In genomic region chr6:30685977-30686907, GRCh38 we compare ENCODE assay signal across 8 cellular contexts. TPM values are rescaled to one million over a fixed set of nuclear protein-coding genes. Genes with fewer than 3 reads are reported as not detected.
DNase-seq lines count a peak whose midpoint lies in the region; ATAC-seq and TF ChIP-seq lines count a peak whose summit lies in the region.

TSS of gene PPP1R18 (minus strand) at chr6:30686645. CDS start at chr6:30686018, 627 bp downstream.

- H3K36me3 ChIP-seq in HCT116 (ENCODE audit: control insufficient read depth in 1 of 2, insufficient read depth in 2 of 2, low read length in 2 of 2) (no peaks in the 10 kb centered on the region), neutrophil (peaks cover 11% of the 10 kb centered on the region), subcutaneous abdominal adipose tissue (ENCODE audit: control insufficient read depth in 5 of 5, insufficient read depth in 5 of 5, low read length in 5 of 5) (peaks cover 0 to 7% (median 0%) of the 10 kb centered on the region in 5 donors)

- H3K9me3 Mint-ChIP-seq in CD14-positive monocyte, result no peaks in the 10 kb centered on the region

- H3K9me2 ChIP-seq in HCT116 (ENCODE audit: insufficient read depth), result no peaks in the 10 kb centered on the region

- H3K79me2 ChIP-seq in HCT116 (ENCODE audit: insufficient read depth, low read length), result peaks cover 50% of the 10 kb centered on the region

- TF ChIP-seq POLR2A in HCT116 (IDR thresholded peaks at IDR 0.05; ENCODE audit: borderline replicate concordance, extremely low read depth, insufficient read depth, insufficient read length), result no peak

- H3K27me3 ChIP-seq in HCT116 (ENCODE audit: insufficient read depth, low read length), result no peaks in the 10 kb centered on the region
- no peaks in the 10 kb centered on the region for H3K27me3 ChIP-seq in foreskin keratinocyte
- no peaks in the 10 kb centered on the region for H3K27me3 ChIP-seq in neutrophil
- H3K27me3 ChIP-seq in subcutaneous abdominal adipose tissue (ENCODE audit: control insufficient read depth in 5 of 5, insufficient read depth in 4 of 5, low read length in 5 of 5), result peaks cover 0 to 9% (median 0%) of the 10 kb centered on the region in 5 donors

- CTCF ChIA-PET in HCT116 (lab: Charles Lee), result no interaction called here

- H3K36me3 Mint-ChIP-seq in CD14-positive monocyte, result peaks cover 25 to 37% of the 10 kb centered on the region in 2 donors

- POLR2A ChIA-PET in HCT116 (lab: Charles Lee), result no interaction called here

- H3K9ac ChIP-seq in HCT116 (ENCODE audit: low read length), result peak within 1 kb of the TSS; percentile 95
- peak within 1 kb of the TSS; percentile 94 to 99 (median 97) for H3K9ac ChIP-seq in subcutaneous abdominal adipose tissue (ENCODE audit: low read length in 5 of 5)

- H3K27me3 Mint-ChIP-seq in CD14-positive monocyte (ENCODE audit: low read depth in 3 of 3), result peaks cover 0 to 6% (median 0%) of the 10 kb centered on the region in 3 donors

- ATAC-seq in HCT116 (peak; percentile 29), foreskin keratinocyte (peak; percentile 6), HG03521 (IDR thresholded peaks at IDR 0.05; ENCODE audit: unreplicated experiment) (no peak)

- BruUV-seq in HCT116 (replicated peaks; lab: Mats Ljungman, UMichigan), result TSS peak; percentile 53

- DNase-seq in CD14-positive monocyte (ENCODE audit: low spot score) (peak; percentile 81), HCT116 (ENCODE audit: low read depth, low spot score) (no peak), RKO (ENCODE audit: low spot score) (peak; percentile 68), foreskin keratinocyte (peak; percentile 16 to 60)
- peak; percentile 96 for DNase-seq in activated effector memory CD4-positive, alpha-beta T cell treated with anti-CD3 and anti-CD28 coated beads, Interleukin-2, amount 50 U/mL, for 16 hours

- H3K9me3 ChIP-seq in HCT116 (ENCODE audit: control insufficient read depth in 1 of 2, insufficient read depth in 1 of 2, low read depth in 1 of 2, low read length in 2 of 2) (no peaks in the 10 kb centered on the region), neutrophil (no peaks in the 10 kb centered on the region), subcutaneous abdominal adipose tissue (ENCODE audit: control insufficient read depth in 5 of 5, low read length in 5 of 5) (no peaks in the 10 kb centered on the region)

- RAD21 ChIA-PET in HCT116 (lab: Charles Lee; ENCODE audit: low non-redundant PET in 1 of 2, low total read pairs in 2 of 2, uncharacterized antibody in 2 of 2, unreplicated experiment in 2 of 2), result no interaction called here

- H3K27ac ChIP-seq in HCT116 (ENCODE audit: low read depth, low read length), result peak within 1 kb of the TSS; percentile 98
- peak within 1 kb of the TSS; percentile 96 for H3K27ac ChIP-seq in foreskin keratinocyte
- H3K27ac ChIP-seq in neutrophil, result peak within 1 kb of the TSS; percentile 95
- peak within 1 kb of the TSS; percentile 100 for H3K27ac ChIP-seq in subcutaneous abdominal adipose tissue (ENCODE audit: low read depth, low read length)

- intact Hi-C loops in CD14-positive monocyte (cut with micrococcal nuclease), result loop anchor here in 1 of 2 donors (2.0 kb wide), 1 partner anchor 35 kb away; the partner anchor contains the start of gene TUBB
- intact Hi-C loops in HCT116 (cut with micrococcal nuclease), result loop anchor here (2.0 kb wide), 1 partner anchor 35 kb away; the partner anchor contains the start of gene TUBB

- H3K27ac Mint-ChIP-seq in CD14-positive monocyte, result peak within 1 kb of the TSS; percentile 93 to 99 (median 97)

- H3K4me3 ChIP-seq in HCT116 (replicated peaks in 1 of 2; ENCODE audit: low read depth in 1 of 2, low read length in 2 of 2) (peak within 1 kb of the TSS; percentile 87 to 98), neutrophil (ENCODE audit: low read depth in 1 of 2, low read length in 1 of 2) (peak within 1 kb of the TSS; percentile 95 to 100), subcutaneous abdominal adipose tissue (ENCODE audit: low read depth in 1 of 5, low read length in 5 of 5) (peak within 1 kb of the TSS; percentile 75 to 97 (median 85))

- H3K4me3 Mint-ChIP-seq in CD14-positive monocyte, result peak within 1 kb of the TSS; percentile 94 to 99

- no peak for TF ChIP-seq RAD21 in HCT116 (IDR thresholded peaks at IDR 0.05; ENCODE audit: low read depth)

- peak within 1 kb of the TSS; percentile 98 for H3K4me2 ChIP-seq in HCT116 (ENCODE audit: low read length)

- peaks cover 59% of the 10 kb centered on the region for H3K4me1 Mint-ChIP-seq in CD14-positive monocyte

- peaks cover 60 to 86% of the 10 kb centered on the region in 2 experiments for H3K4me1 ChIP-seq in HCT116 (ENCODE audit: control insufficient read depth in 1 of 2, insufficient read depth in 2 of 2, low read length in 2 of 2)
- peaks cover 9% of the 10 kb centered on the region for H3K4me1 ChIP-seq in foreskin keratinocyte
- H3K4me1 ChIP-seq in neutrophil (ENCODE audit: control insufficient read depth in 1 of 2, insufficient read depth in 1 of 2, low read depth in 1 of 2, low read length in 1 of 2), result peaks cover 53 to 76% of the 10 kb centered on the region in 2 experiments
- peaks cover 24 to 87% (median 81%) of the 10 kb centered on the region in 5 donors for H3K4me1 ChIP-seq in subcutaneous abdominal adipose tissue (ENCODE audit: control insufficient read depth in 5 of 5, insufficient read depth in 5 of 5, low read length in 5 of 5)

- no peaks in the 10 kb centered on the region for H4K20me1 ChIP-seq in HCT116 (ENCODE audit: insufficient read depth)

- TF ChIP-seq CTCF in CD14-positive monocyte (IDR thresholded peaks at IDR 0.05) (no peak), HCT116 (IDR thresholded peaks at IDR 0.05 in 2 of 3, conservative IDR thresholded peaks at IDR 0.05 in 1 of 3; ENCODE audit: borderline replicate concordance in 1 of 3, insufficient read depth in 1 of 3, low read depth in 2 of 3, low read length in 2 of 3) (no peak), foreskin keratinocyte (conservative IDR thresholded peaks at IDR 0.05) (no peak), neutrophil (IDR thresholded peaks at IDR 0.05) (no peak)

- no peak within 1 kb of the TSS for H2AFZ ChIP-seq in HCT116 (ENCODE audit: low read depth, low read length, poor library complexity, severe bottlenecking)

TF ChIP-seq in HCT116, 20 proteins besides CTCF, POLR2A, EP300 and RAD21:
- peak; percentile 44 for TF ChIP-seq POLR2AphosphoS5 (IDR thresholded peaks at IDR 0.05; ENCODE audit: low read depth, low read length)
- no peak for TF ChIP-seq SIN3A (IDR thresholded peaks at IDR 0.05; ENCODE audit: low read depth)
- TF ChIP-seq CBX3 (IDR thresholded peaks at IDR 0.05; ENCODE audit: low read depth), result no peak

RNA-seq across cellular contexts. Expression of gene PPP1R18, which starts in this region (rescaled TPM):
- polyA plus RNA-seq in CD14-positive monocyte (10 to 100 TPM; 58.5 to 78.9 TPM), foreskin keratinocyte (132 and 137 TPM in 2 replicates)
- total RNA-seq in HCT116 (2021; ENCODE audit: unreplicated experiment) (33.6 TPM), foreskin keratinocyte (119 and 121 TPM in 2 replicates)
- polyA plus RNA-seq in HCT116 (2012), result 30.7 and 36.9 TPM in 2 replicates
